28 cellular contexts compared by ENCODE assay signal in the genomic region with DNA sequence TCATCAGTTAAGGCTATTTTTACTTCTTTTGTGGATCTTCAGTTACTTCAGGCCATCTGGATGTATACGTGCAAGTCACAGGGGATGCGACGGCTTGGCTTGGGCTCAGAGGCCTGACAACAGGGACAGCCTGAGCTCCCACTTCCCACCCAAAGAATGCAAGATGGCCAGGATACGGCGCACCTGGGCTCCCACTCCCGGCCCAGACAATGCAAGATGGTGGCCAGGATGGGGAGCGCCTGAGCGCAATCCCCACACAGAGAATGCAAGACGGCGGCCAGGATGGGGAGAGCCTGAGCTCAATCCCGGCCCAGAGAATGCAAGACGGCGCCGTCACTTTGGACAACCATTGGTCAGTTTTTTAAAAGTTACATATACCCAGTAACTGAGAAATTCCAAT. TPM values are rescaled to one million over a fixed set of nuclear protein-coding genes. Genes with fewer than 3 reads are reported as not detected.
DNase-seq lines count a peak whose midpoint lies in the region; ATAC-seq, FAIRE-seq and TF ChIP-seq lines count a peak whose summit lies in the region.
"Had no signal": no experiment of that assay in that cellular context is flagged by ENCODE, and none has a peak within 500 bp of the region (broad histone marks: within the 10 kb centered on the region; RNA-seq: fewer than 3 reads in every experiment).

No MANE protein-coding gene starts in this region.

- TF ChIP-seq CTCF in endothelial cell (IDR thresholded peaks at IDR 0.05; ENCODE audit: unreplicated experiment) (no peak), osteoblast (IDR thresholded peaks at IDR 0.05; ENCODE audit: extremely low read depth, low read depth, low read length) (no peak), type B pancreatic cell (conservative IDR thresholded peaks at IDR 0.05) (no peak)

- peaks cover 2% of the 10 kb centered on the region for H3K27me3 Mint-ChIP-seq in activated CD8-positive, alpha-beta memory T cell treated with anti-CD3 and anti-CD28 coated beads, Interleukin-2, amount 10 ng/mL, durations not matched to agents 7 days and 5 days
- peaks cover 7% of the 10 kb centered on the region for H3K27me3 Mint-ChIP-seq in endothelial cell (ENCODE audit: unreplicated experiment)
- peaks cover 22% of the 10 kb centered on the region for H3K27me3 Mint-ChIP-seq in type B pancreatic cell

- H3K4me3 Mint-ChIP-seq in activated CD8-positive, alpha-beta memory T cell treated with anti-CD3 and anti-CD28 coated beads, Interleukin-2, amount 10 ng/mL, durations not matched to agents 7 days and 5 days = no peak overlapping the region
- peak overlapping the region; percentile 26 for H3K4me3 Mint-ChIP-seq in endothelial cell (ENCODE audit: unreplicated experiment)
- no peak overlapping the region for H3K4me3 Mint-ChIP-seq in type B pancreatic cell
- H3K4me3 Mint-ChIP-seq: B cell; CD8-positive, alpha-beta T cell had no signal

- no peaks in the 10 kb centered on the region for H3K9me3 Mint-ChIP-seq in activated CD8-positive, alpha-beta memory T cell treated with anti-CD3 and anti-CD28 coated beads, Interleukin-2, amount 10 ng/mL, durations not matched to agents 7 days and 5 days (ENCODE audit: low read depth)
- H3K9me3 Mint-ChIP-seq in endothelial cell (ENCODE audit: unreplicated experiment) (no peaks in the 10 kb centered on the region), type B pancreatic cell (no peaks in the 10 kb centered on the region)
- H3K9me3 Mint-ChIP-seq: CD8-positive, alpha-beta T cell had no signal

- H2AFZ ChIP-seq in osteoblast (ENCODE audit: low read length) = no peak overlapping the region
- H2AFZ ChIP-seq: PC-9 had no signal

- no peaks in the 10 kb centered on the region for H3K4me1 ChIP-seq in osteoblast (ENCODE audit: insufficient read depth, low read length)
- H3K4me1 ChIP-seq: Caco-2 had no signal

- CTCF ChIA-PET in activated CD8-positive, alpha-beta memory T cell treated with anti-CD3 and anti-CD28 coated beads, Interleukin-2, amount 10 ng/mL, durations not matched to agents 7 days and 5 days (lab: Charles Lee) = no interaction called here

- peaks cover 54% of the 10 kb centered on the region for H3K27me3 ChIP-seq in osteoblast (ENCODE audit: insufficient read depth, low read length)

- no peak overlapping the region for H3K27ac Mint-ChIP-seq in activated CD8-positive, alpha-beta memory T cell treated with anti-CD3 and anti-CD28 coated beads, Interleukin-2, amount 10 ng/mL, durations not matched to agents 7 days and 5 days
- H3K27ac Mint-ChIP-seq in endothelial cell (ENCODE audit: unreplicated experiment) (no peak overlapping the region), type B pancreatic cell (no peak overlapping the region)
- H3K27ac Mint-ChIP-seq: B cell; CD8-positive, alpha-beta T cell had no signal

- no peaks in the 10 kb centered on the region for H3K36me3 Mint-ChIP-seq in activated CD8-positive, alpha-beta memory T cell treated with anti-CD3 and anti-CD28 coated beads, Interleukin-2, amount 10 ng/mL, durations not matched to agents 7 days and 5 days
- no peaks in the 10 kb centered on the region for H3K36me3 Mint-ChIP-seq in endothelial cell (ENCODE audit: low read depth, unreplicated experiment)
- H3K36me3 Mint-ChIP-seq in type B pancreatic cell = no peaks in the 10 kb centered on the region
- H3K36me3 Mint-ChIP-seq: CD8-positive, alpha-beta T cell had no signal

- H3K27ac ChIP-seq in osteoblast (ENCODE audit: low read depth, low read length) = no peak overlapping the region
- H3K27ac ChIP-seq: 22Rv1, C4-2B, PC-9 had no signal

- no peak overlapping the region for H3K4me3 ChIP-seq in osteoblast (ENCODE audit: insufficient read depth, low read length)
- H3K4me3 ChIP-seq: PC-9 had no signal

- no peak for FAIRE-seq in frontal cortex (lab: Jason Lieb, UNC)
- FAIRE-seq: GM12891, H1 had no signal

- H3K9me3 ChIP-seq in osteoblast (ENCODE audit: low read depth, low read length) = no peaks in the 10 kb centered on the region
- H3K9me3 ChIP-seq: Caco-2 had no signal

- no peaks in the 10 kb centered on the region for H3K36me3 ChIP-seq in osteoblast (ENCODE audit: insufficient read depth, low read length)

- H4K20me1 ChIP-seq in osteoblast (ENCODE audit: insufficient read depth, low read length) = no peaks in the 10 kb centered on the region

- no peak overlapping the region for H3K4me2 ChIP-seq in osteoblast (ENCODE audit: insufficient read depth, low read length)
- H3K4me2 ChIP-seq: PC-9 had no signal

- ATAC-seq in activated CD8-positive, alpha-beta memory T cell treated with anti-CD3 and anti-CD28 coated beads, Interleukin-2, amount 10 ng/mL, durations not matched to agents 7 days and 5 days = no peak
- ATAC-seq: CD8-positive, alpha-beta T cell had no signal

- no peaks in the 10 kb centered on the region for H3K79me2 ChIP-seq in osteoblast (ENCODE audit: insufficient read depth, low read length)

- DNase-seq in activated CD8-positive, alpha-beta memory T cell treated with anti-CD3 and anti-CD28 coated beads, Interleukin-2, amount 50 U/mL, for 48 hours = peak; percentile 15
- DNase-seq in activated CD8-positive, alpha-beta memory T cell treated with anti-CD3 and anti-CD28 coated beads, Interleukin-2, amount 10 ng/mL, durations not matched to agents 7 days and 5 days = no peak
- DNase-seq in endothelial cell (ENCODE audit: low spot score) (no peak), osteoblast (ENCODE audit: insufficient read length, low spot score, missing footprints) (peak; percentile 13), type B pancreatic cell (ENCODE audit: extremely low spot score, unreplicated experiment) (peak; percentile 44), DMS 273 (lab: John Stamatoyannopoulos, UW; ENCODE audit: unreplicated experiment) (no peak), frontal cortex (ENCODE audit: low spot score in 2 of 2) (no peak), medulla oblongata (ENCODE audit: extremely low spot score) (no peak)
- DNase-seq: Caco-2; CD8-positive, alpha-beta T cell; DMS 273 treated with DMSO at 0.1 percent for 48 hours; DMS79 treated with DMSO at 0.1 percent for 48 hours; GF-D8; HCEC 1CT; IMR-90; KG1; MM.1S; NCI-H1694; NCI-H2029 treated with DMSO at 0.1 percent for 48 hours; NCI-H526 treated with DMSO at 0.1 percent for 48 hours; PC-9; SHP77 had no signal

- H3K4me1 Mint-ChIP-seq in activated CD8-positive, alpha-beta memory T cell treated with anti-CD3 and anti-CD28 coated beads, Interleukin-2, amount 10 ng/mL, durations not matched to agents 7 days and 5 days = no peaks in the 10 kb centered on the region
- H3K4me1 Mint-ChIP-seq in endothelial cell (ENCODE audit: unreplicated experiment) = no peaks in the 10 kb centered on the region
- peaks cover 7% of the 10 kb centered on the region for H3K4me1 Mint-ChIP-seq in type B pancreatic cell (ENCODE audit: unreplicated experiment)
- H3K4me1 Mint-ChIP-seq: B cell had no signal

RNA-seq across cellular contexts. Expression of gene MIER2, which starts 25.3 kb away (rescaled TPM):
- 10 to 100 TPM; 21.6 to 23.8 TPM for total RNA-seq in activated CD8-positive, alpha-beta memory T cell treated with anti-CD3 and anti-CD28 coated beads, Interleukin-2, amount 10 ng/mL, durations not matched to agents 7 days and 5 days
- total RNA-seq in endothelial cell (ENCODE audit: unreplicated experiment) (44.1 TPM), osteoblast (10.9 and 14.8 TPM in 2 replicates), type B pancreatic cell (ENCODE audit: low replicate concordance) (42.3 and 43.3 TPM in 2 replicates), frontal cortex (3.7 TPM)

RNA-seq across cellular contexts. Expression of gene C2CD4C, which starts 39.1 kb away (rescaled TPM):
- not detected for total RNA-seq in activated CD8-positive, alpha-beta memory T cell treated with anti-CD3 and anti-CD28 coated beads, Interleukin-2, amount 10 ng/mL, durations not matched to agents 7 days and 5 days
- total RNA-seq in endothelial cell (ENCODE audit: unreplicated experiment) (1.2 TPM), osteoblast (not detected in 2 replicates), type B pancreatic cell (ENCODE audit: low replicate concordance) (6.0 and 7.2 TPM in 2 replicates), frontal cortex (20.8 TPM)
- total RNA-seq: B cell; CD8-positive, alpha-beta T cell; RPMI7951 had no signal

Comparison
In these comparisons a context has a peak if more than half of its experiments do, and no peak if none do; other contexts are left out.
1. DNase-seq: peak in activated CD8-positive, alpha-beta memory T cell treated with anti-CD3 and anti-CD28 coated beads, Interleukin-2, amount 50 U/mL, for 48 hours (single experiment), osteoblast (single experiment) and type B pancreatic cell (single experiment); none in activated CD8-positive, alpha-beta memory T cell treated with anti-CD3 and anti-CD28 coated beads, Interleukin-2, amount 10 ng/mL, durations not matched to agents 7 days and 5 days (single experiment), endothelial cell (single experiment), DMS 273 (single experiment), frontal cortex (0 of 2) and medulla oblongata (single experiment).